Comparison of ENCODE assay signal across 1 cellular context in genomic region chr4:3668825-3669552, GRCh38.
TF ChIP-seq lines count a peak whose summit lies in the region.

No MANE protein-coding gene starts in this region.

TF ChIP-seq in GM23338, 12 proteins besides CTCF, POLR2A, EP300 and RAD21 (continued from another document):
- TF ChIP-seq POLR2AphosphoS5 (IDR thresholded peaks at IDR 0.05; ENCODE audit: low read depth) (no peak), EZH2phosphoT487 (IDR thresholded peaks at IDR 0.05; ENCODE audit: unreplicated experiment) (no peak), REST (IDR thresholded peaks at IDR 0.05; ENCODE audit: unreplicated experiment) (no peak), ZNF331 (CRISPR knock-in tag; IDR thresholded peaks at IDR 0.05; ENCODE audit: low read depth) (no peak), EZH2 (IDR thresholded peaks at IDR 0.05; ENCODE audit: low read depth, unreplicated experiment) (no peak), CREB1 (CRISPR knock-in tag; IDR thresholded peaks at IDR 0.05; ENCODE audit: low read depth) (no peak), ZNF114 (CRISPR knock-in tag; IDR thresholded peaks at IDR 0.05) (no peak)
